10 cellular contexts compared by ENCODE assay signal in the genomic region with DNA sequence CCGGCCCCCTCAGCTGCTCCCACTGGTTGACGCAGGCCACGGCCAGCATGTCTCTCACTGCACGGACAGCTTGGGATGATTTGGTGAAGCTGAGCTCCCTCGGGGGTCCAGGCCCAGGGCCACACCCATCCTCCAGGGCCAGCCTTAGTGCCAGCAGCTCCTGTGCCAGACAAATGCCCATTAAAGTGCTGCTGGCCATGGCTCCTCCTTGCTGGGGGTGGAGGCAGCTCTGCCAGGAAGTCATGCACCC. TPM values are rescaled to one million over a fixed set of nuclear protein-coding genes. Genes with fewer than 3 reads are reported as not detected.
A peak's percentile ranks its signal among the peaks of the same experiment; 100 is the strongest.
DNase-seq lines count a peak whose midpoint lies in the region; ATAC-seq and TF ChIP-seq lines count a peak whose summit lies in the region.
"Had no signal": no experiment of that assay in that cellular context is flagged by ENCODE, and none has a peak within 500 bp of the region (broad histone marks: within the 10 kb centered on the region; RNA-seq: fewer than 3 reads in every experiment).

No MANE protein-coding gene starts in this region.

- H3K27ac ChIP-seq in BLaER1 treated with 17β-estradiol and CSF1 and Interleukin-3, amounts not matched to agents 10 nM and 100 nM: peak overlapping the region in 10 of 11 experiments; percentile 18 to 69 (median 46); a peak in 18 of 22 replicates
- H3K27ac ChIP-seq in MM.1S (ENCODE audit: low read length): peak overlapping the region; percentile 99
- no peak overlapping the region for H3K27ac ChIP-seq in osteoblast (ENCODE audit: low read depth, low read length)

- H3K9me3 ChIP-seq in BLaER1 treated with 17β-estradiol and CSF1 and Interleukin-3, amounts not matched to agents 10 nM and 100 nM (replicated peaks in 1 of 11): no peaks in the 10 kb centered on the region
- H3K9me3 ChIP-seq in MM.1S (replicated peaks; ENCODE audit: insufficient read depth, low read length): no peaks in the 10 kb centered on the region
- no peaks in the 10 kb centered on the region for H3K9me3 ChIP-seq in osteoblast (ENCODE audit: low read depth, low read length)

- no peaks in the 10 kb centered on the region for H3K9me2 ChIP-seq in MM.1S (replicated peaks; ENCODE audit: insufficient read depth, low read length)

- H3K9me3 Mint-ChIP-seq in chondrocyte (ENCODE audit: low read depth): no peaks in the 10 kb centered on the region

- DNase-seq in MM.1S: no peak
- DNase-seq in chondrocyte (ENCODE audit: low spot score): no peak
- DNase-seq in osteoblast (ENCODE audit: insufficient read length, low spot score, missing footprints): no peak
- no peak for DNase-seq in NCI-H524 treated with DMSO at 0.1 percent for 48 hours (lab: John Stamatoyannopoulos, UW)
- no peak for DNase-seq in KG1 (lab: John Stamatoyannopoulos, UW)
- DNase-seq: SIG-M5 had no signal

- H3F3A ChIP-seq in MM.1S (ENCODE audit: insufficient read depth, low read length): peaks cover 45% of the 10 kb centered on the region

- H3K9ac ChIP-seq in BLaER1 treated with 17β-estradiol and CSF1 and Interleukin-3, amounts not matched to agents 10 nM and 100 nM: peak overlapping the region; percentile 17 to 82 (median 70); a peak in 19 of 22 replicates
- H3K9ac ChIP-seq in MM.1S (ENCODE audit: low read length): peak overlapping the region; percentile 100

- H3K4me3 ChIP-seq in BLaER1 treated with 17β-estradiol and CSF1 and Interleukin-3, amounts not matched to agents 10 nM and 100 nM: peak overlapping the region in 6 of 10 experiments; percentile 8 to 69 (median 62); a peak in 9 of 20 replicates
- peak overlapping the region; percentile 92 for H3K4me3 ChIP-seq in MM.1S (ENCODE audit: low read length)
- H3K4me3 ChIP-seq in osteoblast (ENCODE audit: insufficient read depth, low read length): no peak overlapping the region

- peaks cover 0 to 12% (median 0%) of the 10 kb centered on the region in 11 experiments; a peak in 3 of 22 replicates for H3K36me3 ChIP-seq in BLaER1 treated with 17β-estradiol and CSF1 and Interleukin-3, amounts not matched to agents 10 nM and 100 nM
- H3K36me3 ChIP-seq in MM.1S (replicated peaks; ENCODE audit: insufficient read depth, low read length): peaks cover 4% of the 10 kb centered on the region; the same call in 1 of the 2 replicates
- no peaks in the 10 kb centered on the region for H3K36me3 ChIP-seq in osteoblast (ENCODE audit: insufficient read depth, low read length)

- H3K4me2 ChIP-seq in BLaER1 treated with 17β-estradiol and CSF1 and Interleukin-3, amounts not matched to agents 10 nM and 100 nM: peak overlapping the region; percentile 83 to 97 (median 90)
- H3K4me2 ChIP-seq in MM.1S (ENCODE audit: low read depth, low read length) (peak overlapping the region; percentile 97), osteoblast (ENCODE audit: insufficient read depth, low read length) (peak overlapping the region; percentile 86)

- H3K4me1 ChIP-seq in BLaER1 treated with 17β-estradiol and CSF1 and Interleukin-3, amounts not matched to agents 10 nM and 100 nM: peaks cover 66 to 89% (median 78%) of the 10 kb centered on the region in 10 experiments
- H3K4me1 ChIP-seq in MM.1S (ENCODE audit: low read length) (peaks cover 28% of the 10 kb centered on the region), osteoblast (ENCODE audit: insufficient read depth, low read length) (peaks cover 32% of the 10 kb centered on the region)

- peaks cover 3% of the 10 kb centered on the region for H3K36me3 Mint-ChIP-seq in chondrocyte (ENCODE audit: low read depth)

- peaks cover 14 to 55% (median 49%) of the 10 kb centered on the region in 11 experiments for H3K27me3 ChIP-seq in BLaER1 treated with 17β-estradiol and CSF1 and Interleukin-3, amounts not matched to agents 10 nM and 100 nM
- H3K27me3 ChIP-seq in MM.1S (replicated peaks; ENCODE audit: insufficient read depth, low read length) (no peaks in the 10 kb centered on the region), osteoblast (ENCODE audit: insufficient read depth, low read length) (peaks cover 6% of the 10 kb centered on the region)

- no peak for TF ChIP-seq CTCF in MM.1S (IDR thresholded peaks at IDR 0.05; ENCODE audit: low read length)
- TF ChIP-seq CTCF in chondrocyte (IDR thresholded peaks at IDR 0.05): no peak
- TF ChIP-seq CTCF in osteoblast (IDR thresholded peaks at IDR 0.05; ENCODE audit: extremely low read depth, low read depth, low read length): no peak

- peak overlapping the region; percentile 91 for H3K4me3 Mint-ChIP-seq in chondrocyte (ENCODE audit: unreplicated experiment)

- H2AFZ ChIP-seq in MM.1S (ENCODE audit: low read length) (no peak overlapping the region), osteoblast (ENCODE audit: low read length) (no peak overlapping the region)

- H3K79me2 ChIP-seq in MM.1S (ENCODE audit: low read length) (peaks cover 35% of the 10 kb centered on the region), osteoblast (ENCODE audit: insufficient read depth, low read length) (no peaks in the 10 kb centered on the region)

- H3K4me1 Mint-ChIP-seq in chondrocyte (ENCODE audit: low read depth): peaks cover 56% of the 10 kb centered on the region

- H3K27ac Mint-ChIP-seq in chondrocyte (ENCODE audit: unreplicated experiment): peak overlapping the region; percentile 98
- H3K27ac Mint-ChIP-seq: progenitor cell of endocrine pancreas had no signal

- H3K27me3 Mint-ChIP-seq in chondrocyte (ENCODE audit: low read depth): no peaks in the 10 kb centered on the region

- ATAC-seq in GM21367 (IDR thresholded peaks at IDR 0.05; ENCODE audit: unreplicated experiment): no peak
- ATAC-seq in HG03280 (IDR thresholded peaks at IDR 0.05; ENCODE audit: unreplicated experiment): no peak

- peaks cover 0 to 6% (median 0%) of the 10 kb centered on the region in 11 experiments; a peak in 2 of 22 replicates for H4K20me1 ChIP-seq in BLaER1 treated with 17β-estradiol and CSF1 and Interleukin-3, amounts not matched to agents 10 nM and 100 nM
- H4K20me1 ChIP-seq in MM.1S (ENCODE audit: insufficient read depth, low read length) (no peaks in the 10 kb centered on the region), osteoblast (ENCODE audit: insufficient read depth, low read length) (peaks cover 3% of the 10 kb centered on the region)

RNA-seq across cellular contexts. Expression of a gene that starts 2.5 kb away (rescaled TPM):
- 33.9 to 50.6 TPM (median 46.3 TPM) in 3 replicates for total RNA-seq in chondrocyte
- 21.7 and 22.4 TPM in 2 replicates for total RNA-seq in osteoblast

RNA-seq across cellular contexts. Expression of a gene that starts 20.7 kb away (rescaled TPM):
- total RNA-seq in chondrocyte: 45.0 to 62.5 TPM (median 56.5 TPM) in 3 replicates
- 31.1 and 38.3 TPM in 2 replicates for total RNA-seq in osteoblast

RNA-seq across cellular contexts. Expression of a gene that starts 20.9 kb away (rescaled TPM):
- total RNA-seq in chondrocyte (25.2 to 27.1 TPM (median 27.0 TPM) in 3 replicates), osteoblast (22.8 and 23.3 TPM in 2 replicates)

RNA-seq across cellular contexts. Expression of a gene that starts 28.8 kb away (rescaled TPM):
- total RNA-seq in chondrocyte (47.4 to 53.3 TPM (median 49.8 TPM) in 3 replicates), osteoblast (36.6 and 37.1 TPM in 2 replicates)

RNA-seq across cellular contexts. Expression of a gene that starts 31.7 kb away (rescaled TPM):
- 1.1 to 3.1 TPM (median 1.5 TPM) in 3 replicates for total RNA-seq in chondrocyte
- 1.1 and 2.1 TPM in 2 replicates for total RNA-seq in osteoblast
